In the genomic region with DNA sequence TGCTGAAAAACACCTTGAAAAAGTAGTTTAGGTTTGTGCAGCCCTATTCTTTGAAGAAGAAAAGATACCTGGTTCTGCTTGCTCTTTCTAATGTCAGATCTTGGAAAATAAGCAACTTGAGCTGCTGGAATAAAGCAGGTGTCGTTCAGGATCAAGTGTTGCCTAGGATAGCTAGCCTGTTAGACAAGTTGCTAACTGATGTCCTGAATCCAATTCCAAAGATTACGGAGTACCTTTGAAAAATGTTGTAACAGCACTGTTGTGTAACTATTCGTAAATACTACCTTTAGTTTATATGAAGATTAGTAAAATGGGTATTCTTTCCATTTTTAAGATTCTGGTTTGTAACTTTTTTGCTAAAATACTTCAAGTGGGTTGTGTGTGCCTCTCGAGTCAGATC, we compare ENCODE assay signal across 14 cellular contexts.
DNase-seq lines count a peak whose midpoint lies in the region; ATAC-seq and TF ChIP-seq lines count a peak whose summit lies in the region.
"Had no signal": no experiment of that assay in that cellular context is flagged by ENCODE, and none has a peak within 500 bp of the region (broad histone marks: within the 10 kb centered on the region; RNA-seq: fewer than 3 reads in every experiment).

No MANE protein-coding gene starts in this region.

- intact Hi-C loops in heart left ventricle (cut with DNase I) = loop anchor here in 4 of 10 donors (2.0 to 5.0 kb wide), 2 partner anchors 33 to 34 kb away; no protein-coding TSS in a partner anchor
- intact Hi-C loops in Right ventricle myocardium inferior (cut with DNase I) = no loop called here
- intact Hi-C loops in heart right ventricle (cut with DNase I) = no loop called here

- peak overlapping the region in 1 of 12 donors; percentile 6 for H3K4me3 ChIP-seq in heart left ventricle
- H3K4me3 ChIP-seq in heart right ventricle = no peak overlapping the region
- no peak overlapping the region for H3K4me3 ChIP-seq in neural progenitor cell
- H3K4me3 ChIP-seq: K562, skin epidermis had no signal

- H3K9me3 Mint-ChIP-seq in neural progenitor cell = no peaks in the 10 kb centered on the region
- H3K9me3 Mint-ChIP-seq: activated naive CD4-positive, alpha-beta T cell treated with anti-CD3 and anti-CD28 coated beads for 36 hours had no signal

- H4K20me1 ChIP-seq in neural progenitor cell (ENCODE audit: low read depth) = no peaks in the 10 kb centered on the region

- TF ChIP-seq CTCF in heart left ventricle (IDR thresholded peaks at IDR 0.05) (no peak), heart right ventricle (IDR thresholded peaks at IDR 0.05) (no peak), neural progenitor cell (IDR thresholded peaks at IDR 0.05) (no peak)

- H3K27ac ChIP-seq in heart left ventricle (peak overlapping the region; percentile 69 to 93 (median 83)), heart right ventricle (peak overlapping the region; percentile 43 to 88 (median 82)), neural progenitor cell (no peak overlapping the region)

- peak overlapping the region; percentile 27 for H3K27ac Mint-ChIP-seq in neural progenitor cell
- H3K27ac Mint-ChIP-seq: activated naive CD4-positive, alpha-beta T cell treated with anti-CD3 and anti-CD28 coated beads for 36 hours; immature natural killer cell had no signal

- no peaks in the 10 kb centered on the region for H3K36me3 ChIP-seq in heart left ventricle
- no peaks in the 10 kb centered on the region for H3K36me3 ChIP-seq in heart right ventricle
- H3K36me3 ChIP-seq in neural progenitor cell = no peaks in the 10 kb centered on the region

- ATAC-seq in heart left ventricle (no peak), Right ventricle myocardium inferior (no peak), heart right ventricle (peak in 1 of 8 donors; percentile 21), GM21390 (IDR thresholded peaks at IDR 0.05; ENCODE audit: unreplicated experiment) (no peak)

- peaks cover 23% of the 10 kb centered on the region for H3K79me2 ChIP-seq in neural progenitor cell (ENCODE audit: low read depth)

- peaks cover 2% of the 10 kb centered on the region for H3K27me3 Mint-ChIP-seq in neural progenitor cell (ENCODE audit: insufficient read depth, low read depth)

- 66 to 75% (median 70%) methylated on average over 4 of the region's 4 CpGs for WGBS in heart left ventricle, 4 donors
- 67 to 72% methylated on average over 4 of the region's 4 CpGs for WGBS in heart right ventricle, 2 donors

- H3K4me3 Mint-ChIP-seq in neural progenitor cell = no peak overlapping the region
- H3K4me3 Mint-ChIP-seq: activated naive CD4-positive, alpha-beta T cell treated with anti-CD3 and anti-CD28 coated beads for 36 hours; immature natural killer cell; naive B cell had no signal

- H3K4me1 ChIP-seq in heart left ventricle (peaks cover 0 to 58% (median 25%) of the 10 kb centered on the region in 12 donors), heart right ventricle (peaks cover 0 to 65% (median 43%) of the 10 kb centered on the region in 9 donors), neural progenitor cell (peaks cover 44% of the 10 kb centered on the region)

- TF ChIP-seq POLR2A in heart left ventricle (IDR thresholded peaks at IDR 0.05) = no peak

- H3K36me3 Mint-ChIP-seq in neural progenitor cell = no peaks in the 10 kb centered on the region
- H3K36me3 Mint-ChIP-seq: immature natural killer cell, naive B cell had no signal

- H3K9ac ChIP-seq in neural progenitor cell = no peak overlapping the region

- no peak overlapping the region for H3K4me2 ChIP-seq in neural progenitor cell

- H3K9me3 ChIP-seq in heart left ventricle (no peaks in the 10 kb centered on the region), heart right ventricle (no peaks in the 10 kb centered on the region), neural progenitor cell (ENCODE audit: low read depth) (no peaks in the 10 kb centered on the region)

- DNase-seq in heart left ventricle (no peak), Right ventricle myocardium inferior (ENCODE audit: missing footprints) (no peak), heart right ventricle (no peak), neural progenitor cell (ENCODE audit: low spot score) (no peak), NCI-H187 (lab: John Stamatoyannopoulos, UW) (no peak), HuH-7.5 (ENCODE audit: low spot score) (no peak)
- no peak for DNase-seq in stimulated activated CD4-positive, alpha-beta T cell treated with anti-CD3 and anti-CD28 coated beads, Interleukin-1b, Interleukin-23, amount 100 ng/mL, for 48 hours
- DNase-seq: activated naive CD4-positive, alpha-beta T cell treated with anti-CD3 and anti-CD28 coated beads for 36 hours; immature natural killer cell; naive B cell; NCI-H1694 treated with DMSO at 0.1 percent for 48 hours had no signal

- H2AFZ ChIP-seq in neural progenitor cell (replicated peaks) = no peak overlapping the region

- H3K27me3 ChIP-seq in heart left ventricle (no peaks in the 10 kb centered on the region), heart right ventricle (no peaks in the 10 kb centered on the region), neural progenitor cell (no peaks in the 10 kb centered on the region)

- peaks cover 3% of the 10 kb centered on the region for H3F3A ChIP-seq in neural progenitor cell (ENCODE audit: low read depth)

- peaks cover 46% of the 10 kb centered on the region for H3K4me1 Mint-ChIP-seq in neural progenitor cell
- H3K4me1 Mint-ChIP-seq: immature natural killer cell, naive B cell had no signal
